1 cellular context compared by ENCODE assay signal in the genomic region with DNA sequence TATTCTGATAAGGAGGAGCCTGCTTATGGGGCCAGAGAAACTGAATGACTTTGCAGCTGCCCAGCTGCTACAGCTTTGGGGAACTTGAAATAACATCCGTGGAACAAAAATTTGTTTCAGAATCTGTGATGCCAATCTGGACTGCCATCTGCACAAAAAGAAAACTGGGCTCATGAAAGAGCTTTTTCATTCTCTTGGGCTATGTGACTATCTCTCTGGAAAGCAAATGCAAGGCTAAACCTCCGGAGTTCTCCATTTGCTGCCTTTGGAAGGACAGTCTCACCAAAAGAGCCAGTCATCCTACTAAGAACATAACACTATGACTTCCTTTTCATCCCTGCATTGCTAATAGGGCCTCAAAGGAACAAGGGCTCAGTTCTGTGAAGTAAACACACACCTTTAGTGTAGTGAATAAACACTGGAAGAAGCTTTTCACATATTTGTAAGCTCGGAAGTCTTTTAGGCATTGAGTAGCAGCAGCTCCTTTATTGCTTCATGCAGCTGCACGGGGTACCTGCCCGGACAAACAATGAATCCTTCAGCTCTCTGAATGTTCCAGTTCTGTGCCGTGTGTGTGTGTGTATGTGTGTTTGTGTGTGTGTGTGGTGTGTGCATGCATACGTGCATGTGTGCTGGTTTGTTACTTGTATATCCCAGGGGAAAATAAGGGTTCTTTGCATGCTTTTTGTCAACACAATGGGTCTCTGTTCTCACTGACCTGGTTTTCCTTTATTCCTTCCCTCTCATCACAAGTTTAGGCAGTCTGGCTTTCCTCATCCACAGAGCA.
TF ChIP-seq lines count a peak whose summit lies in the region.

No MANE protein-coding gene starts in this region.

TF ChIP-seq in IMR-90, 13 proteins besides CTCF, POLR2A, EP300 and RAD21 (continued from another document):
- TF ChIP-seq, protein P1, sequence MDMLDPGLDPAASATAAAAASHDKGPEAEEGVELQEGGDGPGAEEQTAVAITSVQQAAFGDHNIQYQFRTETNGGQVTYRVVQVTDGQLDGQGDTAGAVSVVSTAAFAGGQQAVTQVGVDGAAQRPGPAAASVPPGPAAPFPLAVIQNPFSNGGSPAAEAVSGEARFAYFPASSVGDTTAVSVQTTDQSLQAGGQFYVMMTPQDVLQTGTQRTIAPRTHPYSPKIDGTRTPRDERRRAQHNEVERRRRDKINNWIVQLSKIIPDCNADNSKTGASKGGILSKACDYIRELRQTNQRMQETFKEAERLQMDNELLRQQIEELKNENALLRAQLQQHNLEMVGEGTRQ (IDR thresholded peaks at IDR 0.05; ENCODE audit: low read depth, low read length) = no peak
- TF ChIP-seq RFX5 (IDR thresholded peaks at IDR 0.05; ENCODE audit: low read depth, low read length) (no peak), BHLHE40 (IDR thresholded peaks at IDR 0.05; ENCODE audit: low read depth, low read length) (no peak), SMC3 (IDR thresholded peaks at IDR 0.05; ENCODE audit: low read depth, low read length) (no peak), FOS (IDR thresholded peaks at IDR 0.05; ENCODE audit: low read depth, low read length) (no peak), MAFK (IDR thresholded peaks at IDR 0.05; ENCODE audit: low read depth, low read length) (no peak), CHD1 (IDR thresholded peaks at IDR 0.05; ENCODE audit: low read depth, low read length) (no peak), CEBPB (IDR thresholded peaks at IDR 0.05; ENCODE audit: low read depth, low read length) (no peak)
- TF ChIP-seq, protein P2, sequence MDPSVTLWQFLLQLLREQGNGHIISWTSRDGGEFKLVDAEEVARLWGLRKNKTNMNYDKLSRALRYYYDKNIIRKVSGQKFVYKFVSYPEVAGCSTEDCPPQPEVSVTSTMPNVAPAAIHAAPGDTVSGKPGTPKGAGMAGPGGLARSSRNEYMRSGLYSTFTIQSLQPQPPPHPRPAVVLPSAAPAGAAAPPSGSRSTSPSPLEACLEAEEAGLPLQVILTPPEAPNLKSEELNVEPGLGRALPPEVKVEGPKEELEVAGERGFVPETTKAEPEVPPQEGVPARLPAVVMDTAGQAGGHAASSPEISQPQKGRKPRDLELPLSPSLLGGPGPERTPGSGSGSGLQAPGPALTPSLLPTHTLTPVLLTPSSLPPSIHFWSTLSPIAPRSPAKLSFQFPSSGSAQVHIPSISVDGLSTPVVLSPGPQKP (IDR thresholded peaks at IDR 0.05; ENCODE audit: borderline replicate concordance, low read depth, low read length) = no peak
